Comparison of ENCODE assay signal across 9 cellular contexts in genomic region chr16:51556694-51557327, GRCh38.
DNase-seq lines count a peak whose midpoint lies in the region; ATAC-seq and TF ChIP-seq lines count a peak whose summit lies in the region.
"Had no signal": no experiment of that assay in that cellular context is flagged by ENCODE, and none has a peak within 500 bp of the region (broad histone marks: within the 10 kb centered on the region; RNA-seq: fewer than 3 reads in every experiment).

No MANE protein-coding gene starts in this region.

- H3K27ac ChIP-seq in osteoblast (ENCODE audit: low read depth, low read length) = peak overlapping the region; percentile 21
- H3K27ac ChIP-seq: pancreas had no signal

- no peaks in the 10 kb centered on the region for H3K79me2 ChIP-seq in osteoblast (ENCODE audit: insufficient read depth, low read length)

- H3K9me3 ChIP-seq in osteoblast (ENCODE audit: low read depth, low read length) = no peaks in the 10 kb centered on the region
- H3K9me3 ChIP-seq: pancreas had no signal

- DNase-seq in Daoy (ENCODE audit: low read depth) (peak; percentile 13), RKO (ENCODE audit: low spot score) (peak; percentile 25), epidermal melanocyte (ENCODE audit: insufficient read length, low spot score) (peak; percentile 54), osteoblast (ENCODE audit: insufficient read length, low spot score, missing footprints) (no peak), DMS153 (lab: John Stamatoyannopoulos, UW) (no peak)
- no peak for DNase-seq in activated CD4-positive, CD25-positive, alpha-beta regulatory T cell (lab: John Stamatoyannopoulos, UW)
- DNase-seq: pancreas had no signal

- no peak overlapping the region for H3K4me3 ChIP-seq in osteoblast (ENCODE audit: insufficient read depth, low read length)
- H3K4me3 ChIP-seq: pancreas had no signal

- H4K20me1 ChIP-seq in osteoblast (ENCODE audit: insufficient read depth, low read length) = no peaks in the 10 kb centered on the region

- H3K4me2 ChIP-seq in osteoblast (ENCODE audit: insufficient read depth, low read length) = peak overlapping the region; percentile 62

- H3K27me3 ChIP-seq in osteoblast (ENCODE audit: insufficient read depth, low read length) = no peaks in the 10 kb centered on the region
- H3K27me3 ChIP-seq: pancreas had no signal

- H2AFZ ChIP-seq in osteoblast (ENCODE audit: low read length) = peak overlapping the region; percentile 26

- H3K4me1 ChIP-seq in osteoblast (ENCODE audit: insufficient read depth, low read length) = peaks cover 4% of the 10 kb centered on the region
- H3K4me1 ChIP-seq: pancreas had no signal

- ATAC-seq in GM19452 (IDR thresholded peaks at IDR 0.05; ENCODE audit: unreplicated experiment) (no peak), GM19467 (IDR thresholded peaks at IDR 0.05; ENCODE audit: unreplicated experiment) (no peak)

- H3K36me3 ChIP-seq in osteoblast (ENCODE audit: insufficient read depth, low read length) = no peaks in the 10 kb centered on the region
- H3K36me3 ChIP-seq: pancreas had no signal

- no peak for TF ChIP-seq CTCF in osteoblast (IDR thresholded peaks at IDR 0.05; ENCODE audit: extremely low read depth, low read depth, low read length)

Comparison
In these comparisons a context has a peak if more than half of its experiments do, and no peak if none do; other contexts are left out.
1. DNase-seq: peak in Daoy (single experiment), RKO (single experiment) and epidermal melanocyte (single experiment); none in osteoblast (single experiment), DMS153 (single experiment) and activated CD4-positive, CD25-positive, alpha-beta regulatory T cell (0 of 4).